ENCODE assay signal across 8 cellular contexts in genomic region chr1:234956821-234957329, GRCh38.
A peak's percentile ranks its signal among the peaks of the same experiment; 100 is the strongest.
DNase-seq lines count a peak whose midpoint lies in the region; ATAC-seq, FAIRE-seq and TF ChIP-seq lines count a peak whose summit lies in the region.

No MANE protein-coding gene starts in this region.

- no peaks in the 10 kb centered on the region for H3K23me2 ChIP-seq in H1 (ENCODE audit: low read depth, low read length)

- no peak overlapping the region for H3K14ac ChIP-seq in H1 (ENCODE audit: insufficient read length)

- H4K91ac ChIP-seq in H1 (replicated peaks; ENCODE audit: insufficient read length, low read length), result peak overlapping the region; percentile 67

- no peak for FAIRE-seq in H1 (lab: Jason Lieb, UNC)

- no peak overlapping the region for H2BK15ac ChIP-seq in H1 (ENCODE audit: low read length)

- DNase-seq in NCI-H146 (lab: John Stamatoyannopoulos, UW), result peak; percentile 60
- no peak for DNase-seq in NCI-H146 treated with DMSO at 0.1 percent for 48 hours (lab: John Stamatoyannopoulos, UW; ENCODE audit: unreplicated experiment)
- peak; percentile 27 for DNase-seq in NCI-H524 treated with DMSO at 0.1 percent for 48 hours (lab: John Stamatoyannopoulos, UW)
- DNase-seq in H1 (ENCODE audit: low read depth in 1 of 2, low spot score in 2 of 2), result no peak
- peak; percentile 38 for DNase-seq in sciatic nerve (ENCODE audit: low spot score)
- no peak for DNase-seq in T1000 (lab: John Stamatoyannopoulos, UW)

- H4K20me1 ChIP-seq in H1 (replicated peaks in 1 of 2; ENCODE audit: control insufficient read depth in 1 of 2, insufficient read depth in 2 of 2, low read length in 2 of 2), result no peaks in the 10 kb centered on the region

- no peak overlapping the region for H3K4me2 ChIP-seq in H1 (ENCODE audit: insufficient read depth in 1 of 2, low read depth in 2 of 2, low read length in 2 of 2)

- H3K23ac ChIP-seq in H1 (ENCODE audit: insufficient read length), result no peak overlapping the region

- no peak for TF ChIP-seq EP300 in H1 (IDR thresholded peaks at IDR 0.05; ENCODE audit: borderline replicate concordance in 1 of 2, low read depth in 2 of 2, low read length in 2 of 2)

- H2BK5ac ChIP-seq in H1 (ENCODE audit: low read depth, low read length), result no peak overlapping the region; the same call in 1 of the 2 replicates

- no peaks in the 10 kb centered on the region for H3K9me3 ChIP-seq in H1 (ENCODE audit: insufficient read depth in 2 of 2, low read depth in 1 of 2, low read length in 1 of 2)

- no peak overlapping the region for H3K4ac ChIP-seq in H1 (replicated peaks; ENCODE audit: insufficient read length, low read depth, low read length)

- no peaks in the 10 kb centered on the region; a peak in 2 of 7 replicates for H3K27me3 ChIP-seq in H1 (replicated peaks in 1 of 4; ENCODE audit: control insufficient read depth in 3 of 4, extremely low read depth in 1 of 4, insufficient read depth in 3 of 4, low read length in 3 of 4)

- no peak overlapping the region for H3K4me3 ChIP-seq in H1 (ENCODE audit: extremely low read depth in 1 of 4, insufficient read depth in 2 of 4, low read depth in 3 of 4, low read length in 4 of 4)

- no peak overlapping the region for H4K5ac ChIP-seq in H1 (ENCODE audit: insufficient read length, low read depth, low read length)

- H2BK120ac ChIP-seq in H1 (replicated peaks; ENCODE audit: low read depth, low read length), result peak overlapping the region; percentile 12

- no peak overlapping the region for H2BK20ac ChIP-seq in H1 (ENCODE audit: low read length)

- no peak overlapping the region for H2AFZ ChIP-seq in H1 (ENCODE audit: low read length)

- ATAC-seq in sciatic nerve, result no peak
- ATAC-seq in activated CD4-positive, CD25-positive, alpha-beta regulatory T cell treated with anti-CD3 and anti-CD28 coated beads, Interleukin-2, amount 50 U/mL, for 24 hours, result no peak
- ATAC-seq in HG02642 (IDR thresholded peaks at IDR 0.05; ENCODE audit: poor library complexity, unreplicated experiment), result no peak

- 68% methylated on average over 9 of the region's 11 CpGs; no CpG with 5 or more reads in 1 of the 2 experiments for WGBS in H1 (ENCODE audit: extremely low coverage in 1 of 2, insufficient coverage in 1 of 2, insufficient read length in 1 of 2, insufficient replicate concordance in 2 of 2, low coverage in 1 of 2, low lambda C conversion rate in 2 of 2, missing lambda C conversion rate in 1 of 2), 2 experiments

- H4K8ac ChIP-seq in H1 (ENCODE audit: extremely low read depth, insufficient read depth, low read length), result no peak overlapping the region

- POLR2A ChIA-PET in H1 (lab: Charles Lee; ENCODE audit: partially characterized antibody), result interaction anchor here (0.7 to 5.6 kb wide), 7 partner anchors 13 to 348 kb away, joined by 3 to 43 read pairs (median 3); partner anchors contain the start of gene IRF2BP2

- intact Hi-C loops in sciatic nerve (cut with DNase I), result no loop called here

- H3K18ac ChIP-seq in H1 (ENCODE audit: extremely low read depth, low read length), result no peak overlapping the region

- no peak overlapping the region for H3K56ac ChIP-seq in H1 (replicated peaks; ENCODE audit: insufficient read length, low read depth, low read length)

- no peak for TF ChIP-seq CTCF in H1 (IDR thresholded peaks at IDR 0.05; ENCODE audit: control extremely low read depth in 1 of 3, insufficient read depth in 1 of 3, low read depth in 1 of 3, low read length in 3 of 3)

- no peak overlapping the region for H3K9ac ChIP-seq in H1 (replicated peaks in 1 of 4; ENCODE audit: extremely low read depth in 1 of 4, low read depth in 3 of 4, low read length in 3 of 4)

- H3K79me2 ChIP-seq in H1 (ENCODE audit: control insufficient read depth in 1 of 2, insufficient read depth in 2 of 2, low read length in 2 of 2), result no peaks in the 10 kb centered on the region

- H3K4me1 ChIP-seq in H1 (replicated peaks in 1 of 4; ENCODE audit: control insufficient read depth in 3 of 4, insufficient read depth in 4 of 4, low read length in 3 of 4), result peaks cover 0 to 19% (median 12%) of the 10 kb centered on the region in 4 experiments; a peak in 6 of 7 replicates

- CTCF ChIA-PET in H1 (lab: Charles Lee; ENCODE audit: partially characterized antibody), result interaction anchor here (0.6 to 2.7 kb wide), 7 partner anchors 14 to 291 kb away, joined by 3 to 5 read pairs (median 3); no protein-coding TSS in a partner anchor

- peak overlapping the region; percentile 13; the same call in 1 of the 2 replicates for H2BK12ac ChIP-seq in H1 (ENCODE audit: low read depth, low read length)

- no peaks in the 10 kb centered on the region for H3K36me3 ChIP-seq in H1 (ENCODE audit: control insufficient read depth in 2 of 4, insufficient read depth in 4 of 4, low read length in 3 of 4)

- no peak for TF ChIP-seq POLR2A in H1 (IDR thresholded peaks at IDR 0.05; ENCODE audit: control extremely low read depth in 1 of 2, low read depth in 2 of 2, low read length in 2 of 2)

- 0 out of 4 replicates have a peak, but pooled peaks of 1 of the 2 experiments have one; percentile 4 for TF ChIP-seq RAD21 in H1 (IDR thresholded peaks at IDR 0.05 in 1 of 2, conservative IDR thresholded peaks at IDR 0.05 in 1 of 2; ENCODE audit: low read depth in 2 of 2, low read length in 2 of 2)

- no peaks in the 10 kb centered on the region for H3K79me1 ChIP-seq in H1 (ENCODE audit: low read depth, low read length)

- no peak overlapping the region; the same call in 1 of the 2 replicates for H3K27ac ChIP-seq in H1 (ENCODE audit: low read depth, low read length)

- no peak overlapping the region for H2AK5ac ChIP-seq in H1 (ENCODE audit: low read depth, low read length)

TF ChIP-seq in H1, 55 proteins besides CTCF, POLR2A, EP300 and RAD21:
- TF ChIP-seq POLR2AphosphoS5 (IDR thresholded peaks at IDR 0.05; ENCODE audit: low read depth, low read length), result no peak
- TF ChIP-seq KDM1A (IDR thresholded peaks at IDR 0.05; ENCODE audit: borderline replicate concordance, low read length), result peak; percentile 96
- TF ChIP-seq POU5F1 (IDR thresholded peaks at IDR 0.05; ENCODE audit: low read depth, low read length), result no peak
- no peak for TF ChIP-seq PHF8 (conservative IDR thresholded peaks at IDR 0.05; ENCODE audit: low read depth, low read length)
- TF ChIP-seq SRF (IDR thresholded peaks at IDR 0.05; ENCODE audit: low read depth, low read length), result no peak
- peak in 1 of 2 experiments; percentile 50; a peak in 1 of 4 replicates for TF ChIP-seq HDAC2 (IDR thresholded peaks at IDR 0.05; ENCODE audit: borderline replicate concordance in 1 of 2, low read depth in 2 of 2, low read length in 2 of 2)
- TF ChIP-seq SIX5 (IDR thresholded peaks at IDR 0.05; ENCODE audit: low read depth, low read length), result no peak
- no peak for TF ChIP-seq NANOG (IDR thresholded peaks at IDR 0.05; ENCODE audit: insufficient read depth, low read depth, low read length, poor library complexity, severe bottlenecking)
- no peak for TF ChIP-seq MAX (IDR thresholded peaks at IDR 0.05)
- no peak for TF ChIP-seq GABPA (IDR thresholded peaks at IDR 0.05; ENCODE audit: borderline replicate concordance, insufficient read depth, low read length)
- TF ChIP-seq KDM4A (IDR thresholded peaks at IDR 0.05; ENCODE audit: low read depth, low read length, severe bottlenecking), result no peak
- no peak for TF ChIP-seq BRCA1 (IDR thresholded peaks at IDR 0.05; ENCODE audit: low read depth, low read length)
- no peak for TF ChIP-seq JUND (IDR thresholded peaks at IDR 0.05; ENCODE audit: low read length)
- peak; percentile 37; the same call in 1 of the 2 replicates for TF ChIP-seq TCF12 (IDR thresholded peaks at IDR 0.05; ENCODE audit: low read depth, low read length)
- TF ChIP-seq CEBPB (IDR thresholded peaks at IDR 0.05; ENCODE audit: low read depth, low read length), result no peak
- TF ChIP-seq FOSL1 (IDR thresholded peaks at IDR 0.05; ENCODE audit: insufficient read depth, low read depth, low read length), result no peak
- TF ChIP-seq, protein P1, sequence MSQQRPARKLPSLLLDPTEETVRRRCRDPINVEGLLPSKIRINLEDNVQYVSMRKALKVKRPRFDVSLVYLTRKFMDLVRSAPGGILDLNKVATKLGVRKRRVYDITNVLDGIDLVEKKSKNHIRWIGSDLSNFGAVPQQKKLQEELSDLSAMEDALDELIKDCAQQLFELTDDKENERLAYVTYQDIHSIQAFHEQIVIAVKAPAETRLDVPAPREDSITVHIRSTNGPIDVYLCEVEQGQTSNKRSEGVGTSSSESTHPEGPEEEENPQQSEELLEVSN (IDR thresholded peaks at IDR 0.05), result 0 out of 2 replicates have a peak, but pooled peaks have one; percentile 10
- TF ChIP-seq USF2 (IDR thresholded peaks at IDR 0.05; ENCODE audit: low read length), result no peak
- TF ChIP-seq CREB1 (IDR thresholded peaks at IDR 0.05), result no peak
- TF ChIP-seq ZNF274 (IDR thresholded peaks at IDR 0.05; ENCODE audit: borderline replicate concordance, extremely low read depth, low read length), result no peak
- TF ChIP-seq BCL11A (IDR thresholded peaks at IDR 0.05; ENCODE audit: low read depth in 2 of 2, low read length in 2 of 2), result no peak
- no peak for TF ChIP-seq SP1 (IDR thresholded peaks at IDR 0.05; ENCODE audit: low read depth, low read length)

Comparison
In these comparisons a context has a peak if more than half of its experiments do, and no peak if none do; other contexts are left out.
1. DNase-seq: peak in NCI-H146 (single experiment), NCI-H524 treated with DMSO at 0.1 percent for 48 hours (single experiment) and sciatic nerve (single experiment); none in NCI-H146 treated with DMSO at 0.1 percent for 48 hours (single experiment), H1 (0 of 2) and T1000 (single experiment).